In genomic region chr15:69749797-69750196, GRCh38 we compare ENCODE assay signal across 13 cellular contexts.
DNase-seq lines count a peak whose midpoint lies in the region; ATAC-seq and TF ChIP-seq lines count a peak whose summit lies in the region.
"Had no signal": no experiment of that assay in that cellular context is flagged by ENCODE, and none has a peak within 500 bp of the region (broad histone marks: within the 10 kb centered on the region; RNA-seq: fewer than 3 reads in every experiment).

No MANE protein-coding gene starts in this region.

- 0 out of 2 replicates have a peak, but pooled peaks have one; percentile 15 for TF ChIP-seq RAD21 in SK-N-SH (IDR thresholded peaks at IDR 0.05; ENCODE audit: low read length)

- H3K79me2 ChIP-seq in SK-N-SH (ENCODE audit: insufficient read depth) = no peaks in the 10 kb centered on the region

- H3K27ac ChIP-seq in SK-N-SH (ENCODE audit: low read depth in 2 of 2, low read length in 1 of 2) = no peak overlapping the region
- H3K27ac ChIP-seq: gastrocnemius medialis had no signal

- no peaks in the 10 kb centered on the region for H3K9me2 ChIP-seq in SK-N-SH

- peaks cover 7% of the 10 kb centered on the region; the same call in 1 of the 2 replicates for H3K9me3 ChIP-seq in SK-N-SH
- H3K9me3 ChIP-seq: gastrocnemius medialis had no signal

- 45% methylated on average over 2 of the region's 2 CpGs for WGBS in SK-N-SH (ENCODE audit: low lambda C conversion rate)

- no peak overlapping the region for H2AFZ ChIP-seq in SK-N-SH (ENCODE audit: low read depth)

- peak; percentile 52 for ATAC-seq in left lobe of liver
- no peak for ATAC-seq in GM21360 (IDR thresholded peaks at IDR 0.05; ENCODE audit: unreplicated experiment)
- no peak for ATAC-seq in HG03469 (IDR thresholded peaks at IDR 0.05; ENCODE audit: unreplicated experiment)
- ATAC-seq: gastrocnemius medialis; stimulated activated memory B cell treated with anti-CD40 and anti-IgM and Interleukin-4, amounts not matched to agents 10 μg/mL and 1 μg/mL and 100 μg/mL, for 72 hours had no signal

- no peaks in the 10 kb centered on the region for H4K20me1 ChIP-seq in SK-N-SH (ENCODE audit: insufficient read depth)

- POLR2A ChIA-PET in SK-N-SH (lab: Yijun Ruan, JAX) = no interaction called here

- CTCF ChIA-PET in SK-N-SH (lab: Yijun Ruan, JAX) = interaction anchor here (0.7 kb wide), 1 partner anchor 11 kb away, joined by 6 read pairs; no protein-coding TSS in a partner anchor

- TF ChIP-seq EP300 in SK-N-SH (IDR thresholded peaks at IDR 0.05; ENCODE audit: borderline replicate concordance in 1 of 2, low read depth in 1 of 2, low read length in 1 of 2) = no peak

- H3K4me3 ChIP-seq in SK-N-SH (ENCODE audit: low read depth in 2 of 2, low read length in 1 of 2) = no peak overlapping the region
- H3K4me3 ChIP-seq: gastrocnemius medialis had no signal

- peak; percentile 10 for TF ChIP-seq CTCF in GM20000 (IDR thresholded peaks at IDR 0.05; ENCODE audit: extremely low read depth, missing control alignments)
- peak; percentile 29 for TF ChIP-seq CTCF in SK-N-SH (IDR thresholded peaks at IDR 0.05)

- H3K4me1 ChIP-seq in SK-N-SH (ENCODE audit: control insufficient read depth in 1 of 2, insufficient read depth in 2 of 2, low read depth in 1 of 2, low read length in 1 of 2) = peaks cover 0 to 5% of the 10 kb centered on the region in 2 experiments; a peak in 1 of 4 replicates
- H3K4me1 ChIP-seq: gastrocnemius medialis had no signal

- H3K4me2 ChIP-seq in SK-N-SH = no peak overlapping the region

- no peaks in the 10 kb centered on the region; the same call in 1 of the 2 replicates for H3K27me3 ChIP-seq in SK-N-SH (ENCODE audit: insufficient read depth)
- H3K27me3 ChIP-seq: gastrocnemius medialis had no signal

- DNase-seq in DMS53 (lab: John Stamatoyannopoulos, UW) (peak; percentile 45), DMS53 treated with DMSO at 0.1 percent for 48 hours (lab: John Stamatoyannopoulos, UW; ENCODE audit: unreplicated experiment) (no peak), GM20000 (ENCODE audit: low spot score) (peak; percentile 42), SK-N-SH (no peak), left lobe of liver (ENCODE audit: low spot score) (no peak), iPS-NIHi7 (ENCODE audit: extremely low spot score) (no peak)
- DNase-seq: activated CD4-positive, CD25-positive, alpha-beta regulatory T cell; anterior cingulate cortex; gastrocnemius medialis; NK-92 treated with Interleukin-12 subunit alpha and Interleukin-12 subunit beta, amount 100 ng/mL, for 24 hours had no signal

- no peaks in the 10 kb centered on the region for H3K36me3 ChIP-seq in SK-N-SH (replicated peaks in 1 of 2; ENCODE audit: control insufficient read depth in 1 of 2, insufficient read depth in 2 of 2, low read length in 1 of 2)
- H3K36me3 ChIP-seq: gastrocnemius medialis had no signal

- no peak overlapping the region for H3K9ac ChIP-seq in SK-N-SH

- H3F3A ChIP-seq in SK-N-SH (replicated peaks; ENCODE audit: insufficient read depth) = no peaks in the 10 kb centered on the region

TF ChIP-seq in SK-N-SH, 30 proteins besides CTCF, POLR2A, EP300 and RAD21:
- TF ChIP-seq TEAD4 (IDR thresholded peaks at IDR 0.05; ENCODE audit: borderline replicate concordance, insufficient read depth) (no peak), JUND (IDR thresholded peaks at IDR 0.05) (no peak), NFIC (IDR thresholded peaks at IDR 0.05; ENCODE audit: borderline replicate concordance) (no peak), PBX3 (IDR thresholded peaks at IDR 0.05) (no peak), IRF3 (IDR thresholded peaks at IDR 0.05; ENCODE audit: low read depth, low read length) (no peak), TCF12 (IDR thresholded peaks at IDR 0.05) (no peak), REST (IDR thresholded peaks at IDR 0.05; ENCODE audit: low read depth, low read length) (no peak), USF2 (IDR thresholded peaks at IDR 0.05; ENCODE audit: borderline replicate concordance, low read depth, low read length) (no peak), RXRA (IDR thresholded peaks at IDR 0.05; ENCODE audit: borderline replicate concordance, low read depth) (no peak), TAF1 (IDR thresholded peaks at IDR 0.05; ENCODE audit: borderline replicate concordance, low read depth, low read length) (no peak), GATA2 (CRISPR knock-in tag; IDR thresholded peaks at IDR 0.05) (no peak), POLR2AphosphoS5 (IDR thresholded peaks at IDR 0.05; ENCODE audit: low read depth, low read length) (no peak)

Comparison
In these comparisons a context has a peak if more than half of its experiments do, and no peak if none do; other contexts are left out.
1. DNase-seq: peak in DMS53 (single experiment) and GM20000 (single experiment); none in DMS53 treated with DMSO at 0.1 percent for 48 hours (single experiment), SK-N-SH (single experiment), left lobe of liver (single experiment) and iPS-NIHi7 (single experiment).